Comparison of ENCODE assay signal across 12 cellular contexts in the genomic region with DNA sequence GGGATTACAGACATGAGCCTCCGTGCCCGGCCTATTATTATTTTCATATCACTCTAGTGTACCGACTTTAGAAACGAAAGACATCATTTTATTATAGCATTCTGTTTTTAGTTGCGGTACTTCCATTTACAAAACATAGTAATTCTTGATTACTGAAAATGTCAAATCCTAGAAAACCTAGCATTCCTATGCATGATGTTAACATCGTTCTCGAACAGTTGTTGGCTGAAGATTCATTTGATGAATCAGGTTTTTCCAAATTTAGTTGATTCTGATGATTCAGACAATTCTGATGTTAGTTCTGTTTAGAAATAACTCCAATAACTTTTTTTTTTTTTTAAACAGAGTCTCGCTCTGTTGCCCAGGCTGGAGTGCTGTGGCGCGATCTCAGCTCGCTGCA. TPM values are rescaled to one million over a fixed set of nuclear protein-coding genes. Genes with fewer than 3 reads are reported as not detected.
A peak's percentile ranks its signal among the peaks of the same experiment; 100 is the strongest.
DNase-seq lines count a peak whose midpoint lies in the region; ATAC-seq lines count a peak whose summit lies in the region.
"Had no signal": no experiment of that assay in that cellular context is flagged by ENCODE, and none has a peak within 500 bp of the region (broad histone marks: within the 10 kb centered on the region; RNA-seq: fewer than 3 reads in every experiment).

No MANE protein-coding gene starts in this region.

- no peaks in the 10 kb centered on the region for H3K4me1 ChIP-seq in adipocyte (ENCODE audit: control insufficient read depth, insufficient read depth, low read length)
- H3K4me1 ChIP-seq: BE2C had no signal

- no peak for ATAC-seq in HG03139 (IDR thresholded peaks at IDR 0.05; ENCODE audit: unreplicated experiment)
- ATAC-seq: HCT116 had no signal

- H3K9me3 ChIP-seq in adipocyte (ENCODE audit: control insufficient read depth, low read length), result peaks cover under 1% of the 10 kb centered on the region
- H3K9me3 ChIP-seq: BE2C had no signal

- no peaks in the 10 kb centered on the region for H3K27me3 ChIP-seq in adipocyte (replicated peaks; ENCODE audit: control insufficient read depth, insufficient read depth, low read length)
- H3K27me3 ChIP-seq: BE2C had no signal

- no peak overlapping the region for H3K9ac ChIP-seq in adipocyte (ENCODE audit: low read length)

- no peaks in the 10 kb centered on the region for H3K36me3 ChIP-seq in adipocyte (ENCODE audit: control insufficient read depth, insufficient read depth, low read length, severe bottlenecking)
- H3K36me3 ChIP-seq: BE2C had no signal

- no peak overlapping the region for H3K4me3 ChIP-seq in adipocyte (ENCODE audit: low read length)

- peak; percentile 6 for DNase-seq in HCEC 1CT
- peak; percentile 7 for DNase-seq in adipocyte (ENCODE audit: low read depth)
- DNase-seq in fibroblast of peridontal ligament (ENCODE audit: extremely low read depth), result peak; percentile 34
- DNase-seq in superior temporal gyrus (ENCODE audit: extremely low spot score), result peak; percentile 16
- no peak for DNase-seq in NCI-H526 (lab: John Stamatoyannopoulos, UW)
- DNase-seq in mesenteric fat pad (ENCODE audit: low spot score), result no peak
- DNase-seq: BE2C; CD4-positive, alpha-beta memory T cell; DMS79; EL had no signal

RNA-seq across cellular contexts. Expression of a gene that starts 11.5 kb away (rescaled TPM):
- 7.7 TPM for total RNA-seq in mesenteric fat pad

RNA-seq across cellular contexts. Expression of a gene that starts 36.2 kb away (rescaled TPM):
- 12.8 TPM for total RNA-seq in mesenteric fat pad

Comparison
In these comparisons a context has a peak if more than half of its experiments do, and no peak if none do; other contexts are left out.
1. DNase-seq: peak in HCEC 1CT (single experiment), adipocyte (single experiment), fibroblast of peridontal ligament (single experiment) and superior temporal gyrus (single experiment); none in NCI-H526 (0 of 2) and mesenteric fat pad (single experiment).